ENCODE assay signal across 10 cellular contexts in the genomic region with DNA sequence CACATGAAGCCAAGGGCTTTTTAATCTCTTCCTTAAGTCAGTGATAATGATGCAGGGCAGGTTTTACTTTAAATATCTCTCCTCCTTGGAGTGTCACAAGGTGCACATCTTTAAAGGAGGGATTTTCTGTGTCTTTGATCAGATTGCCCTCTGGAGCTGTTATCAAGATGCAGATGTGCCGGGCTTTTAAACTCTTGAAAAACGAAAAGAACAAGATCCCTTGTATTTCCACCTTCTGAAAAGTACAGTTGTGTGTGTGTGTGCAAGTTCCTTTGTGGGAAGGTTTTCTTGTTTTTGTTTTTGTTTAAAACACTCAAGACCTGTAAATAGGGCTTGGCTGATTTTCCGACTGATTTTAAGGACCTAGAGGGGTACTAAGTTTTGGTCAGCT. TPM values are rescaled to one million over a fixed set of nuclear protein-coding genes. Genes with fewer than 3 reads are reported as not detected.
DNase-seq lines count a peak whose midpoint lies in the region; ATAC-seq and TF ChIP-seq lines count a peak whose summit lies in the region.
"Had no signal": no experiment of that assay in that cellular context is flagged by ENCODE, and none has a peak within 500 bp of the region (broad histone marks: within the 10 kb centered on the region; RNA-seq: fewer than 3 reads in every experiment).

No MANE protein-coding gene starts in this region.

- intact Hi-C loops in heart left ventricle (cut with DNase I) (loop anchor here in 5 of 10 donors (5.0 to 10.0 kb wide), 3 partner anchors 218 to 235 kb away; partner anchors contain the start of gene MTARC2 (in 1 of the 5)), Right ventricle myocardium inferior (cut with DNase I) (loop anchor here (5.0 to 10.0 kb wide), 3 partner anchors 215 to 315 kb away; partner anchors contain the start of genes MTARC2 and RAB3GAP2), uterus (cut with DNase I; ENCODE audit: low total_unique reads) (no loop called here), right lobe of liver (cut with DNase I) (no loop called here)

- DNase-seq in heart left ventricle (no peak), Right ventricle myocardium inferior (ENCODE audit: missing footprints) (no peak), naive B cell (no peak), uterus (no peak), right lobe of liver (no peak), NCI-H1694 (lab: John Stamatoyannopoulos, UW) (no peak), NCI-H446 (lab: John Stamatoyannopoulos, UW) (no peak)
- DNase-seq: activated CD4-positive, alpha-beta memory T cell treated with anti-CD3 and anti-CD28 coated beads, Interleukin-2, amount 10 ng/mL, durations not matched to agents 7 days and 5 days; NCI-H2107 had no signal

- H3K36me3 ChIP-seq in heart left ventricle (no peaks in the 10 kb centered on the region), uterus (no peaks in the 10 kb centered on the region), right lobe of liver (no peaks in the 10 kb centered on the region)

- H3K4me1 ChIP-seq in heart left ventricle (peaks cover 0 to 26% (median 6%) of the 10 kb centered on the region in 12 donors), uterus (no peaks in the 10 kb centered on the region), right lobe of liver (peaks cover 0 to 7% (median 0%) of the 10 kb centered on the region in 4 donors)

- WGBS in heart left ventricle, 4 donors: 9 to 23% (median 16%) methylated on average over 3 of the region's 3 CpGs
- 27% methylated on average over 3 of the region's 3 CpGs for WGBS in right lobe of liver (ENCODE audit: insufficient coverage, low coverage, low lambda C conversion rate, missing lambda C conversion rate)

- H3K27me3 ChIP-seq in heart left ventricle (peaks cover 0 to 55% (median 0%) of the 10 kb centered on the region in 9 donors), uterus (no peaks in the 10 kb centered on the region), right lobe of liver (peaks cover 0 to 8% of the 10 kb centered on the region in 2 donors)

- H3K27ac ChIP-seq in heart left ventricle (peak overlapping the region in 11 of 12 donors; percentile 73 to 95 (median 90)), cingulate gyrus (ENCODE audit: low read depth, low read length) (peak overlapping the region; percentile 82), uterus (peak overlapping the region; percentile 73 to 87), right lobe of liver (no peak overlapping the region)

- H3K27me3 Mint-ChIP-seq in naive B cell: peaks cover 60 to 66% (median 64%) of the 10 kb centered on the region in 3 donors

- peak overlapping the region in 7 of 8 donors; percentile 20 to 84 (median 66) for H3K4me3 Mint-ChIP-seq in naive B cell

- no peak for TF ChIP-seq POLR2A in heart left ventricle (IDR thresholded peaks at IDR 0.05)
- TF ChIP-seq POLR2A in uterus (IDR thresholded peaks at IDR 0.05): no peak
- no peak for TF ChIP-seq POLR2A in right lobe of liver (IDR thresholded peaks at IDR 0.05)

- no peak for TF ChIP-seq CTCF in heart left ventricle (IDR thresholded peaks at IDR 0.05)
- TF ChIP-seq CTCF in uterus (IDR thresholded peaks at IDR 0.05): no peak
- no peak for TF ChIP-seq CTCF in right lobe of liver (IDR thresholded peaks at IDR 0.05)

- peaks cover 14 to 18% (median 16%) of the 10 kb centered on the region in 3 donors for H3K4me1 Mint-ChIP-seq in naive B cell

- peaks cover 0 to 16% (median 0%) of the 10 kb centered on the region in 12 donors for H3K9me3 ChIP-seq in heart left ventricle
- H3K9me3 ChIP-seq in uterus: no peaks in the 10 kb centered on the region
- no peaks in the 10 kb centered on the region for H3K9me3 ChIP-seq in right lobe of liver

- H3K9me3 Mint-ChIP-seq in naive B cell: peaks cover 7 to 28% (median 9%) of the 10 kb centered on the region in 7 donors
- H3K9me3 Mint-ChIP-seq: activated CD4-positive, alpha-beta memory T cell treated with anti-CD3 and anti-CD28 coated beads, Interleukin-2, amount 10 ng/mL, durations not matched to agents 7 days and 5 days had no signal

- ATAC-seq in heart left ventricle (no peak), Right ventricle myocardium inferior (no peak), naive B cell (ENCODE audit: low read depth in 2 of 2) (no peak), right lobe of liver (no peak)

- H3K27ac Mint-ChIP-seq in naive B cell: peak overlapping the region in 1 of 6 donors; percentile 48
- H3K27ac Mint-ChIP-seq: activated CD4-positive, alpha-beta memory T cell treated with anti-CD3 and anti-CD28 coated beads, Interleukin-2, amount 10 ng/mL, durations not matched to agents 7 days and 5 days had no signal

- H3K4me3 ChIP-seq in heart left ventricle: peak overlapping the region; percentile 73 to 95 (median 88)
- H3K4me3 ChIP-seq in uterus: peak overlapping the region; percentile 72 to 89
- no peak overlapping the region for H3K4me3 ChIP-seq in right lobe of liver

- H3K36me3 Mint-ChIP-seq in naive B cell: peaks cover 4 to 9% of the 10 kb centered on the region in 2 donors

RNA-seq across cellular contexts. Expression of gene MARK1, which starts 1.6 kb away (rescaled TPM):
- 10 to 100 TPM; 12.1 to 25.1 (median 16.7) TPM for total RNA-seq in heart left ventricle
- polyA plus RNA-seq in heart left ventricle: 10 to 100 TPM in 1 of 2 donors, 1 to 10 TPM in 1; 4.0 to 13.1 TPM
- 17.3 TPM for total RNA-seq in Right ventricle myocardium inferior
- polyA plus RNA-seq in naive B cell (ENCODE audit: low read depth in 6 of 6): under 1 TPM in 2 of 6 donors, not detected in 4; 0.09 to 0.10 TPM
- total RNA-seq in uterus: 10 to 100 TPM in 2 of 4 donors, 1 to 10 TPM in 2; 3.2 to 14.9 (median 11.0) TPM
- total RNA-seq in right lobe of liver: under 1 TPM; 0.06 to 0.53 (median 0.24) TPM
- total RNA-seq: activated CD4-positive, alpha-beta memory T cell treated with anti-CD3 and anti-CD28 coated beads, Interleukin-2, amount 10 ng/mL, durations not matched to agents 7 days and 5 days had no signal

Comparison
In these comparisons a context has a peak if more than half of its experiments do, and no peak if none do; other contexts are left out.
1. H3K27ac ChIP-seq: peak in heart left ventricle (11 of 12), cingulate gyrus (single experiment) and uterus (2 of 2); none in right lobe of liver (0 of 3).
2. H3K4me3 ChIP-seq: peak in heart left ventricle (12 of 12) and uterus (2 of 2); none in right lobe of liver (0 of 3).